In the genomic region with DNA sequence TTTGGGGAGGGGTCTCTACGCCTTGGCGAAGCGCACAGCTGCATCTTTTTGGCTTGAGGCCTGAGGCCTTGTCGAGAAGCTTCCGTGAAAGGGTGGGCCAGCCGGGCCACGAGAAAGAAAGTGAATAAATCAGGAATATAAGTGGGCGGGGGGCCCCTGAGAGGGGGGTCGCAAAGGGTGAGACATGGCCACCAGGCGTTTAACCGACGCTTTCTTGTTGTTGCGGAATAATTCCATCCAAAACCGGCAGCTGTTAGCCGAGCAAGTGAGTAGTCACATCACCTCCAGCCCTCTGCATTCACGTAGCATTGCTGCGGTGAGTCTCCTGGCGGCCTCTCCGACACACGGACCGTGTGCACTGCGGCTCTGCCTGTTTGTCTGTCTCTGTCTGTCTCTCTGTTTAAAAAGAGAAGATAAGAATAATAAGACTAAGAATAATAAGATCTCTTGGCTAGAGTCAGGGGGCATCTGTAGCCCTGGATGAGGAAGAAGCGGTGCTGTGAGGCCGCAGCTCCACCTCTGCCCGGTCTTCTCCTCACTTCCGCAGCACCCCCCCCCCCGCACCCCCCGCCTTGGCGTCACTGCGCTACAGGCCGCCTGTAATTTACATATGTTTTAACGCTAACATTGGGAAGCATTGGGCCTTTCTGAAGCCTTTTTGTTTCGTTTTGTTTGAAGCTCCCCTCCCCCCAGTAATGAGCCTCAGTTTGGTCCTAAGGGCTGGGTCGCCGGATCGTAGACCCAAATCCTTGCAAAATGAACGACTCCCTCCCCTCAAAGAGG, we compare ENCODE assay signal across 8 cellular contexts. TPM values are rescaled to one million over a fixed set of nuclear protein-coding genes. Genes with fewer than 3 reads are reported as not detected.
DNase-seq lines count a peak whose midpoint lies in the region; ATAC-seq and TF ChIP-seq lines count a peak whose summit lies in the region.

No MANE protein-coding gene starts in this region.

- H3K9me3 ChIP-seq in RWPE2 (ENCODE audit: severe bottlenecking): no peaks in the 10 kb centered on the region
- H3K9me3 ChIP-seq in tibial nerve: no peaks in the 10 kb centered on the region

- H3K27me3 ChIP-seq in RWPE2 (ENCODE audit: insufficient read depth, poor library complexity, severe bottlenecking) (no peaks in the 10 kb centered on the region), foreskin keratinocyte (no peaks in the 10 kb centered on the region), tibial nerve (no peaks in the 10 kb centered on the region)

- H3K4me3 ChIP-seq in RWPE2 (ENCODE audit: severe bottlenecking): peak overlapping the region; percentile 68
- peak overlapping the region; percentile 79 to 96 (median 86) for H3K4me3 ChIP-seq in tibial nerve

- peak overlapping the region; percentile 95 for H3K4me3 Mint-ChIP-seq in activated naive CD4-positive, alpha-beta T cell treated with anti-CD3 and anti-CD28 coated beads for 36 hours
- H3K4me3 Mint-ChIP-seq in nephron progenitor cell: peak overlapping the region; percentile 99

- peak in 1 of 2 donors; percentile 20 for TF ChIP-seq EP300 in tibial nerve (IDR thresholded peaks at IDR 0.05)

- peaks cover 27% of the 10 kb centered on the region for H3K36me3 Mint-ChIP-seq in activated naive CD4-positive, alpha-beta T cell treated with anti-CD3 and anti-CD28 coated beads for 36 hours (ENCODE audit: low read depth)
- no peaks in the 10 kb centered on the region for H3K36me3 Mint-ChIP-seq in nephron progenitor cell (ENCODE audit: low read depth)

- intact Hi-C loops in activated naive CD4-positive, alpha-beta T cell treated with anti-CD3 and anti-CD28 coated beads for 36 hours (cut with micrococcal nuclease): loop anchor here (1.0 to 10.0 kb wide), 14 partner anchors 8 to 1255 kb away; a partner anchor contains a TSS

- H3K27me3 Mint-ChIP-seq in activated naive CD4-positive, alpha-beta T cell treated with anti-CD3 and anti-CD28 coated beads for 36 hours (ENCODE audit: low read depth): no peaks in the 10 kb centered on the region
- H3K27me3 Mint-ChIP-seq in nephron progenitor cell (ENCODE audit: low read depth, poor library complexity): peaks cover 17% of the 10 kb centered on the region

- WGBS in tibial nerve, 2 donors: 0 to 1% methylated on average over 37 of the region's 37 CpGs

- peak; percentile 34 for ATAC-seq in HG03565 (IDR thresholded peaks at IDR 0.05; ENCODE audit: unreplicated experiment)
- ATAC-seq in RWPE2 (ENCODE audit: low read depth): peak; percentile 43
- ATAC-seq in foreskin keratinocyte: peak; percentile 59

- H3K9me3 Mint-ChIP-seq in activated naive CD4-positive, alpha-beta T cell treated with anti-CD3 and anti-CD28 coated beads for 36 hours: no peaks in the 10 kb centered on the region
- no peaks in the 10 kb centered on the region for H3K9me3 Mint-ChIP-seq in nephron progenitor cell

- H3K4me1 ChIP-seq in RWPE2 (ENCODE audit: insufficient read depth, poor library complexity, severe bottlenecking) (peaks cover 43% of the 10 kb centered on the region), foreskin keratinocyte (peaks cover 20% of the 10 kb centered on the region), tibial nerve (peaks cover 0 to 66% (median 24%) of the 10 kb centered on the region in 4 donors)

- DNase-seq in C1 segment of cervical spinal cord (lab: John Stamatoyannopoulos, UW) (peak in 12 of 14 donors; percentile 16 to 79 (median 48)), RWPE2 (ENCODE audit: low spot score) (peak; percentile 74), foreskin keratinocyte (peak; percentile 57 to 76), nephron progenitor cell (peak; percentile 41), tibial nerve (ENCODE audit: low spot score in 2 of 2) (no peak)
- peak; percentile 74 for DNase-seq in activated naive CD4-positive, alpha-beta T cell treated with anti-CD3 and anti-CD28 coated beads for 36 hours

- TF ChIP-seq POLR2A in GM19193 (IDR thresholded peaks at IDR 0.05; ENCODE audit: extremely low read depth, insufficient read depth, insufficient read length) (peak; percentile 74), tibial nerve (IDR thresholded peaks at IDR 0.05) (no peak)

- CTCF ChIA-PET in activated naive CD4-positive, alpha-beta T cell treated with anti-CD3 and anti-CD28 coated beads for 36 hours (lab: Charles Lee): interaction anchor here (0.6 to 3.8 kb wide), 13 partner anchors 8 to 1263 kb away, joined by 3 to 31 read pairs (median 4); no protein-coding TSS in a partner anchor

- peaks cover 27% of the 10 kb centered on the region for H3K4me1 Mint-ChIP-seq in activated naive CD4-positive, alpha-beta T cell treated with anti-CD3 and anti-CD28 coated beads for 36 hours (ENCODE audit: low read depth)
- peaks cover 63% of the 10 kb centered on the region for H3K4me1 Mint-ChIP-seq in nephron progenitor cell

- H3K27ac ChIP-seq in RWPE2 (ENCODE audit: poor library complexity, severe bottlenecking) (peak overlapping the region; percentile 79), foreskin keratinocyte (peak overlapping the region; percentile 77), tibial nerve (peak overlapping the region; percentile 85 to 95 (median 88))

- TF ChIP-seq CTCF in RWPE2 (IDR thresholded peaks at IDR 0.05; ENCODE audit: poor library complexity, severe bottlenecking) (no peak), foreskin keratinocyte (conservative IDR thresholded peaks at IDR 0.05) (peak; percentile 11), nephron progenitor cell (IDR thresholded peaks at IDR 0.05) (no peak), tibial nerve (IDR thresholded peaks at IDR 0.05) (no peak)

- peak overlapping the region; percentile 99 for H3K27ac Mint-ChIP-seq in activated naive CD4-positive, alpha-beta T cell treated with anti-CD3 and anti-CD28 coated beads for 36 hours
- peak overlapping the region; percentile 99 for H3K27ac Mint-ChIP-seq in nephron progenitor cell

- H3K36me3 ChIP-seq in RWPE2 (ENCODE audit: low read depth) (peaks cover 43% of the 10 kb centered on the region), tibial nerve (no peaks in the 10 kb centered on the region)

RNA-seq across cellular contexts. Expression of a gene that starts 0.9 kb away (rescaled TPM):
- 100 to 1,000 TPM; 127 TPM for total RNA-seq in activated naive CD4-positive, alpha-beta T cell treated with anti-CD3 and anti-CD28 coated beads for 36 hours
- total RNA-seq in foreskin keratinocyte (38.2 and 40.9 TPM in 2 replicates), tibial nerve (100 to 1,000 TPM in 1 of 4 donors, 10 to 100 TPM in 3; 70.2 to 148 (median 85.9) TPM)
- 19.0 and 20.8 TPM in 2 replicates for polyA plus RNA-seq in foreskin keratinocyte

RNA-seq across cellular contexts. Expression of a gene that starts 40.6 kb away (rescaled TPM):
- 10 to 100 TPM; 14.3 to 14.5 TPM for total RNA-seq in activated naive CD4-positive, alpha-beta T cell treated with anti-CD3 and anti-CD28 coated beads for 36 hours
- 10.7 and 11.8 TPM in 2 replicates for total RNA-seq in foreskin keratinocyte
- 12.1 and 15.8 TPM in 2 replicates for polyA plus RNA-seq in foreskin keratinocyte
- total RNA-seq in tibial nerve: 100 to 1,000 TPM in 1 of 4 donors, 10 to 100 TPM in 3; 57.6 to 123 (median 73.0) TPM

Comparison
In these comparisons a context has a peak if more than half of its experiments do, and no peak if none do; other contexts are left out.
1. DNase-seq: peak in C1 segment of cervical spinal cord (12 of 14), RWPE2 (single experiment), activated naive CD4-positive, alpha-beta T cell treated with anti-CD3 and anti-CD28 coated beads for 36 hours (single experiment), foreskin keratinocyte (2 of 2) and nephron progenitor cell (single experiment); none in tibial nerve (0 of 2).
2. Peak in every context shown above with its lines, with median percentiles within 50 percentile points of each other: ATAC-seq and H3K27ac ChIP-seq.